Comparison of ENCODE assay signal across 10 cellular contexts in the genomic region with DNA sequence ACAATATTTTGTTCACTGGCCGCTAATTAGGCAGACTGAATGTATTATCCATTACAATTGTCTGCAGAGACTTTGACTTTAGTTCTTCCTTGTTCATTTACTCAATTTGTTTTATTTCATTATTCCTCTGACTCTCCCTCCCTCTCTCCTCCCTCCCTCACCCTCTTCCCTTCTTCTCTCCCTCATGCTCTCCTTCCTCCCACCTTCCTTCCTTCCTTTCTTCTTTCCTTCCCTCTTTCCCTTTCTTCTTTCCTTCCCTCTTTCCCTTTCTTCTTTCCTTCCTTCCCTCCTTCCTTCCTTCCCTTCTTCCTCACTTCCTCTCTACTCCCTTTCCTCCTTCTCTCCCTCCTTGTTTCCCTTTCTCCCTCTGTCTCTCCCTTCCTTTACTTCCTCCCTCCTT.
"Had no signal": no experiment of that assay in that cellular context is flagged by ENCODE, and none has a peak within 500 bp of the region (broad histone marks: within the 10 kb centered on the region; RNA-seq: fewer than 3 reads in every experiment).

No MANE protein-coding gene starts in this region.

- H3K4me1 ChIP-seq: HAP-1 had no signal

- H3K4me2 ChIP-seq: GM23338 had no signal

- H3K9me3 ChIP-seq: HAP-1 had no signal

- H2AFZ ChIP-seq: GM23248, GM23338 had no signal

- ATAC-seq: GM23338, HCT116 had no signal

- H3K4me3 Mint-ChIP-seq: GM23338, H9, HFFc6 had no signal

- H3K36me3 ChIP-seq: HAP-1 had no signal

- FAIRE-seq: H54 had no signal

- H3K9ac ChIP-seq: GM23248 had no signal

- H3K4me3 ChIP-seq: GM23248, GM23338, HAP-1 had no signal

- H3K27ac Mint-ChIP-seq: GM23338, HFFc6 had no signal

- H3K27ac ChIP-seq: GM23248 had no signal

- DNase-seq: GM23248, GOT3, H7, H9, HCEC 1CT, HFFc6 had no signal
